In genomic region chr21:25960423-25960822, GRCh38 we compare ENCODE assay signal across 19 cellular contexts.
A peak's percentile ranks its signal among the peaks of the same experiment; 100 is the strongest.
DNase-seq lines count a peak whose midpoint lies in the region; TF ChIP-seq lines count a peak whose summit lies in the region.
"Had no signal": no experiment of that assay in that cellular context is flagged by ENCODE, and none has a peak within 500 bp of the region (broad histone marks: within the 10 kb centered on the region; RNA-seq: fewer than 3 reads in every experiment).

No MANE protein-coding gene starts in this region.

- TF ChIP-seq CTCF in brain (conservative IDR thresholded peaks at IDR 0.05) = no peak
- no peak for TF ChIP-seq CTCF in type B pancreatic cell (conservative IDR thresholded peaks at IDR 0.05)

- peaks cover 3% of the 10 kb centered on the region for H3K4me1 Mint-ChIP-seq in activated CD4-positive, alpha-beta T cell treated with anti-CD3 and anti-CD28 coated beads, Interleukin-2, amount 10 ng/mL, durations not matched to agents 7 days and 5 days
- H3K4me1 Mint-ChIP-seq in brain (peaks cover 70% of the 10 kb centered on the region), type B pancreatic cell (ENCODE audit: unreplicated experiment) (peaks cover 51% of the 10 kb centered on the region)
- H3K4me1 Mint-ChIP-seq: CD8-positive, alpha-beta memory T cell; stimulated activated effector memory CD8-positive, alpha-beta T cell treated with anti-CD3 and anti-CD28 coated beads, Interleukin-12 subunit alpha, Interleukin-12 subunit beta, amount 100 ng/mL, for 72 hours had no signal

- H3K9me3 Mint-ChIP-seq in activated CD4-positive, alpha-beta T cell treated with anti-CD3 and anti-CD28 coated beads, Interleukin-2, amount 10 ng/mL, durations not matched to agents 7 days and 5 days = no peaks in the 10 kb centered on the region
- no peaks in the 10 kb centered on the region for H3K9me3 Mint-ChIP-seq in brain
- H3K9me3 Mint-ChIP-seq in type B pancreatic cell = no peaks in the 10 kb centered on the region
- H3K9me3 Mint-ChIP-seq: CD8-positive, alpha-beta memory T cell; stimulated activated effector memory CD8-positive, alpha-beta T cell treated with anti-CD3 and anti-CD28 coated beads, Interleukin-12 subunit alpha, Interleukin-12 subunit beta, amount 100 ng/mL, for 72 hours; T-helper 2 cell treated with Interferon-gamma antibody and Interleukin-4, amounts not matched to agents 5 μg/mL and 100 μg/mL, for 36 hours had no signal

- no peaks in the 10 kb centered on the region for H3K27me3 Mint-ChIP-seq in activated CD4-positive, alpha-beta T cell treated with anti-CD3 and anti-CD28 coated beads, Interleukin-2, amount 10 ng/mL, durations not matched to agents 7 days and 5 days
- H3K27me3 Mint-ChIP-seq in brain (no peaks in the 10 kb centered on the region), type B pancreatic cell (no peaks in the 10 kb centered on the region)

- H3K4me3 Mint-ChIP-seq in activated CD4-positive, alpha-beta T cell treated with anti-CD3 and anti-CD28 coated beads, Interleukin-2, amount 10 ng/mL, durations not matched to agents 7 days and 5 days = no peak overlapping the region
- H3K4me3 Mint-ChIP-seq in brain (no peak overlapping the region), type B pancreatic cell (no peak overlapping the region)
- H3K4me3 Mint-ChIP-seq: CD8-positive, alpha-beta memory T cell; stimulated activated effector memory CD8-positive, alpha-beta T cell treated with anti-CD3 and anti-CD28 coated beads, Interleukin-12 subunit alpha, Interleukin-12 subunit beta, amount 100 ng/mL, for 72 hours; T-helper 2 cell treated with Interferon-gamma antibody and Interleukin-4, amounts not matched to agents 5 μg/mL and 100 μg/mL, for 36 hours had no signal

- peak overlapping the region; percentile 31 for H3K27ac Mint-ChIP-seq in activated CD4-positive, alpha-beta T cell treated with anti-CD3 and anti-CD28 coated beads, Interleukin-2, amount 10 ng/mL, durations not matched to agents 7 days and 5 days
- peak overlapping the region; percentile 27 to 83 (median 33) for H3K27ac Mint-ChIP-seq in brain
- H3K27ac Mint-ChIP-seq in type B pancreatic cell = peak overlapping the region; percentile 6
- H3K27ac Mint-ChIP-seq: CD8-positive, alpha-beta memory T cell; stimulated activated effector memory CD8-positive, alpha-beta T cell treated with anti-CD3 and anti-CD28 coated beads, Interleukin-12 subunit alpha, Interleukin-12 subunit beta, amount 100 ng/mL, for 72 hours; T-helper 2 cell treated with Interferon-gamma antibody and Interleukin-4, amounts not matched to agents 5 μg/mL and 100 μg/mL, for 36 hours had no signal

- POLR2A ChIA-PET in activated CD4-positive, alpha-beta T cell treated with anti-CD3 and anti-CD28 coated beads, Interleukin-2, amount 10 ng/mL, durations not matched to agents 7 days and 5 days (lab: Charles Lee) = no interaction called here

- no peak for DNase-seq in activated CD4-positive, alpha-beta T cell treated with anti-CD3 and anti-CD28 coated beads, Interleukin-2, amount 10 ng/mL, durations not matched to agents 7 days and 5 days
- no peak for DNase-seq in activated CD4-positive, alpha-beta T cell treated with anti-CD3 and anti-CD28 coated beads, Interleukin-2, amount 50 U/mL, for 48 hours
- DNase-seq in iPS-NIHi11 (ENCODE audit: low spot score) (peak; percentile 30), type B pancreatic cell (ENCODE audit: extremely low spot score, unreplicated experiment) (no peak), ureter (ENCODE audit: low spot score) (no peak), NCI-H1930 (lab: John Stamatoyannopoulos, UW) (no peak)
- DNase-seq in activated naive CD4-positive, alpha-beta T cell treated with Interleukin-2 at 50 U/mL for 16 hours = no peak
- DNase-seq: activated CD4-positive, CD25-positive, alpha-beta regulatory T cell treated with anti-CD3 and anti-CD28 coated beads, Interleukin-2, amount 50 U/mL, for 72 hours; activated effector memory CD4-positive, alpha-beta T cell treated with anti-CD3 and anti-CD28 coated beads, Interleukin-2, amount 50 U/mL, for 16 hours; amniotic stem cell; CD8-positive, alpha-beta memory T cell; DMS79 treated with DMSO at 0.1 percent for 48 hours; Karpas-422; NCI-H1417; NCI-H2227 treated with DMSO at 0.1 percent for 48 hours; tibial artery had no signal

- CTCF ChIA-PET in activated CD4-positive, alpha-beta T cell treated with anti-CD3 and anti-CD28 coated beads, Interleukin-2, amount 10 ng/mL, durations not matched to agents 7 days and 5 days (lab: Charles Lee) = no interaction called here

- H3K36me3 Mint-ChIP-seq in activated CD4-positive, alpha-beta T cell treated with anti-CD3 and anti-CD28 coated beads, Interleukin-2, amount 10 ng/mL, durations not matched to agents 7 days and 5 days (ENCODE audit: low read depth) = no peaks in the 10 kb centered on the region
- H3K36me3 Mint-ChIP-seq in brain = peaks cover 82% of the 10 kb centered on the region
- peaks cover 50% of the 10 kb centered on the region for H3K36me3 Mint-ChIP-seq in type B pancreatic cell
- H3K36me3 Mint-ChIP-seq: CD8-positive, alpha-beta memory T cell; stimulated activated effector memory CD8-positive, alpha-beta T cell treated with anti-CD3 and anti-CD28 coated beads, Interleukin-12 subunit alpha, Interleukin-12 subunit beta, amount 100 ng/mL, for 72 hours had no signal
